Comparison of ENCODE assay signal across 19 cellular contexts in genomic region chr14:93091666-93092065, GRCh38.
DNase-seq lines count a peak whose midpoint lies in the region; ATAC-seq and TF ChIP-seq lines count a peak whose summit lies in the region.
"Had no signal": no experiment of that assay in that cellular context is flagged by ENCODE, and none has a peak within 500 bp of the region (broad histone marks: within the 10 kb centered on the region; RNA-seq: fewer than 3 reads in every experiment).

No MANE protein-coding gene starts in this region.

- no peak for DNase-seq in activated naive CD8-positive, alpha-beta T cell treated with anti-CD3 and anti-CD28 coated beads, Interleukin-2, amount 50 U/mL, for 24 hours
- DNase-seq in effector memory CD8-positive, alpha-beta T cell: no peak
- DNase-seq in tibial artery (no peak), NCI-H146 treated with DMSO at 0.1 percent for 48 hours (lab: John Stamatoyannopoulos, UW; ENCODE audit: unreplicated experiment) (no peak), HuH-7 (ENCODE audit: low spot score) (no peak)
- DNase-seq: central memory CD4-positive, alpha-beta T cell; DMS53; endodermal cell; NCI-H2081 treated with DMSO at 0.1 percent for 48 hours; stimulated activated CD4-positive, alpha-beta T cell treated with anti-CD3 and anti-CD28 coated beads, Interleukin-4, amount 100 ng/mL, for 1 hour had no signal

- ATAC-seq in activated naive CD8-positive, alpha-beta T cell treated with anti-CD3 and anti-CD28 coated beads, Interleukin-2, amount 50 U/mL, for 24 hours: no peak
- ATAC-seq in effector memory CD8-positive, alpha-beta T cell (replicated peaks): no peak
- no peak for ATAC-seq in HG02623 (IDR thresholded peaks at IDR 0.05; ENCODE audit: unreplicated experiment)
- ATAC-seq: activated T-helper 17 cell treated with anti-CD3 and anti-CD28 coated beads, Interleukin-2, amount 50 U/mL, for 72 hours had no signal

- no peak overlapping the region for H3K9ac ChIP-seq in muscle layer of colon (ENCODE audit: low read length)
- H3K9ac ChIP-seq: KMS-11 had no signal

- peak overlapping the region; percentile 54 for H3K27ac Mint-ChIP-seq in activated naive CD8-positive, alpha-beta T cell
- H3K27ac Mint-ChIP-seq in activated naive CD8-positive, alpha-beta T cell treated with anti-CD3 and anti-CD28 coated beads, Interleukin-2, amount 50 U/mL, for 24 hours: no peak overlapping the region
- H3K27ac Mint-ChIP-seq in effector memory CD8-positive, alpha-beta T cell: peak overlapping the region; percentile 31 to 92
- H3K27ac Mint-ChIP-seq: endodermal cell had no signal

- no peaks in the 10 kb centered on the region for H3K27me3 ChIP-seq in muscle layer of colon (ENCODE audit: control insufficient read depth in 1 of 2, insufficient read depth in 2 of 2, low read length in 2 of 2)
- no peaks in the 10 kb centered on the region for H3K27me3 ChIP-seq in tibial artery
- H3K27me3 ChIP-seq: BLaER1 treated with 17β-estradiol and CSF1 and Interleukin-3, amounts not matched to agents 10 nM and 100 nM; ovary; SJCRH30 had no signal

- H3K4me1 ChIP-seq in muscle layer of colon (ENCODE audit: insufficient read depth, low read length) (peaks cover 57% of the 10 kb centered on the region), tibial artery (peaks cover 0 to 65% (median 50%) of the 10 kb centered on the region in 4 donors)

- H3K36me3 ChIP-seq in muscle layer of colon (ENCODE audit: insufficient read depth, low read length) (no peaks in the 10 kb centered on the region), tibial artery (no peaks in the 10 kb centered on the region)
- H3K36me3 ChIP-seq: ovary, SJCRH30, thoracic aorta had no signal

- intact Hi-C loops in tibial artery (cut with DNase I; ENCODE audit: low total_unique reads): no loop called here

- H3K4me1 Mint-ChIP-seq in activated naive CD8-positive, alpha-beta T cell (ENCODE audit: low read depth): peaks cover 58% of the 10 kb centered on the region
- H3K4me1 Mint-ChIP-seq in activated naive CD8-positive, alpha-beta T cell treated with anti-CD3 and anti-CD28 coated beads, Interleukin-2, amount 50 U/mL, for 24 hours: peaks cover 35% of the 10 kb centered on the region
- H3K4me1 Mint-ChIP-seq in effector memory CD8-positive, alpha-beta T cell (ENCODE audit: low read depth in 2 of 2): peaks cover 48 to 50% of the 10 kb centered on the region in 2 donors

- no peaks in the 10 kb centered on the region for H3K36me3 Mint-ChIP-seq in activated naive CD8-positive, alpha-beta T cell
- H3K36me3 Mint-ChIP-seq in activated naive CD8-positive, alpha-beta T cell treated with anti-CD3 and anti-CD28 coated beads, Interleukin-2, amount 50 U/mL, for 24 hours (ENCODE audit: low read depth): peaks cover 2% of the 10 kb centered on the region
- H3K36me3 Mint-ChIP-seq in effector memory CD8-positive, alpha-beta T cell (ENCODE audit: insufficient read depth): peaks cover 7% of the 10 kb centered on the region

- H3K4me3 ChIP-seq in muscle layer of colon (ENCODE audit: low read depth in 1 of 2, low read length in 2 of 2) (no peak overlapping the region), tibial artery (no peak overlapping the region)
- H3K4me3 ChIP-seq: BLaER1 treated with 17β-estradiol and CSF1 and Interleukin-3, amounts not matched to agents 10 nM and 100 nM; ovary; SJCRH30; thoracic aorta had no signal

- H3K27me3 Mint-ChIP-seq in activated naive CD8-positive, alpha-beta T cell: no peaks in the 10 kb centered on the region
- no peaks in the 10 kb centered on the region for H3K27me3 Mint-ChIP-seq in activated naive CD8-positive, alpha-beta T cell treated with anti-CD3 and anti-CD28 coated beads, Interleukin-2, amount 50 U/mL, for 24 hours
- no peaks in the 10 kb centered on the region for H3K27me3 Mint-ChIP-seq in effector memory CD8-positive, alpha-beta T cell
- H3K27me3 Mint-ChIP-seq: activated T-helper 17 cell treated with anti-CD3 and anti-CD28 coated beads, Interleukin-2, amount 50 U/mL, for 72 hours had no signal

- H3K9me3 ChIP-seq in muscle layer of colon (ENCODE audit: low read length): no peaks in the 10 kb centered on the region
- no peaks in the 10 kb centered on the region for H3K9me3 ChIP-seq in tibial artery
- H3K9me3 ChIP-seq: ovary, SJCRH30, thoracic aorta had no signal

- no peaks in the 10 kb centered on the region for H3K9me3 Mint-ChIP-seq in activated naive CD8-positive, alpha-beta T cell (ENCODE audit: low read depth)
- no peaks in the 10 kb centered on the region for H3K9me3 Mint-ChIP-seq in activated naive CD8-positive, alpha-beta T cell treated with anti-CD3 and anti-CD28 coated beads, Interleukin-2, amount 50 U/mL, for 24 hours
- no peaks in the 10 kb centered on the region for H3K9me3 Mint-ChIP-seq in effector memory CD8-positive, alpha-beta T cell
- H3K9me3 Mint-ChIP-seq: activated T-helper 17 cell treated with anti-CD3 and anti-CD28 coated beads, Interleukin-2, amount 50 U/mL, for 72 hours; endodermal cell had no signal

- peak overlapping the region; percentile 64 for H3K27ac ChIP-seq in muscle layer of colon (ENCODE audit: low read depth, low read length)
- peak overlapping the region; percentile 46 to 55 for H3K27ac ChIP-seq in tibial artery
- H3K27ac ChIP-seq: BLaER1 treated with 17β-estradiol and CSF1 and Interleukin-3, amounts not matched to agents 10 nM and 100 nM; KMS-11; SJCRH30; thoracic aorta had no signal

- H3K4me3 Mint-ChIP-seq in activated naive CD8-positive, alpha-beta T cell: no peak overlapping the region
- no peak overlapping the region for H3K4me3 Mint-ChIP-seq in activated naive CD8-positive, alpha-beta T cell treated with anti-CD3 and anti-CD28 coated beads, Interleukin-2, amount 50 U/mL, for 24 hours
- no peak overlapping the region for H3K4me3 Mint-ChIP-seq in effector memory CD8-positive, alpha-beta T cell
- H3K4me3 Mint-ChIP-seq: activated T-helper 17 cell treated with anti-CD3 and anti-CD28 coated beads, Interleukin-2, amount 50 U/mL, for 72 hours; endodermal cell had no signal

- TF ChIP-seq CTCF in tibial artery (IDR thresholded peaks at IDR 0.05): no peak
